In genomic region chr2:230614913-230615332, GRCh38 we compare ENCODE assay signal across 1 cellular context.
TF ChIP-seq lines count a peak whose summit lies in the region.

No MANE protein-coding gene starts in this region.

TF ChIP-seq in WTC11, 78 proteins besides CTCF, POLR2A, EP300 and RAD21 (continued from another document):
- TF ChIP-seq AR (CRISPR knock-in tag; IDR thresholded peaks at IDR 0.05) = no peak
- TF ChIP-seq ZNF512 (CRISPR knock-in tag; IDR thresholded peaks at IDR 0.05; ENCODE audit: borderline replicate concordance) = no peak
- TF ChIP-seq E2F5 (CRISPR knock-in tag; IDR thresholded peaks at IDR 0.05) = no peak
- TF ChIP-seq NR1H2 (CRISPR knock-in tag; IDR thresholded peaks at IDR 0.05) = no peak
TF ChIP-seq in WTC11: peak in this region for 0.
